40 cellular contexts compared by ENCODE assay signal in the genomic region with DNA sequence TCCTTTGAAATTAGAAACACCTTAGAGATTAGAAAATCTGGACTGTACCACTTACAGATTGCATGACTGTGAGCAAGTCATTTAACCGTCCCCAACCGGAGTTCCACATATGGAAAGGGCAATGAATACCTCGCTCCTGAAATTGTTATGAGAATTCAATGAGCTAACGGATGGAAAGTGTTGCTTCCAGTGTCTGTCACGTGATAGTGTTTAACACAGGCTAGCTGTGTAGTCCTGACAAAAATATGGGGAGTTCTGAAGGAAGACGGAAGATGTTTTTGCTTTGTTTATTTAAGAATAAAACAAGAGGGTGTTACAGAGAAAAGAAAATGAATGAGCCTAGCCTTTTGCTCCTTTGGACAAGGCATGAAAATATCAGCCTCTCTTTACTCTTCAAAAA.
"Had no signal": no experiment of that assay in that cellular context is flagged by ENCODE, and none has a peak within 500 bp of the region (broad histone marks: within the 10 kb centered on the region; RNA-seq: fewer than 3 reads in every experiment).

No MANE protein-coding gene starts in this region.

- H3K4me3 ChIP-seq: adrenal gland, ascending aorta, body of pancreas, breast epithelium, cardiac muscle cell had no signal

- H3K9me3 ChIP-seq: adrenal gland, body of pancreas, breast epithelium had no signal

- ATAC-seq: activated naive CD4-positive, alpha-beta T cell treated with anti-CD3 and anti-CD28 coated beads, Interleukin-2, amount 50 U/mL, for 72 hours; activated naive CD8-positive, alpha-beta T cell treated with anti-CD3 and anti-CD28 coated beads, Interleukin-2, amount 50 U/mL, for 24 hours; activated T-cell treated with anti-CD3 and anti-CD28 coated beads, Interleukin-2, amount 50 U/mL, for 4 hours; activated T-cell treated with anti-CD3 and anti-CD28 coated beads, Interleukin-2, amount 50 U/mL, for 72 hours; activated T-helper 17 cell treated with anti-CD3 and anti-CD28 coated beads, Interleukin-2, amount 50 U/mL, for 72 hours; body of pancreas had no signal

- H3K4me3 Mint-ChIP-seq: activated naive CD4-positive, alpha-beta T cell treated with anti-CD3 and anti-CD28 coated beads for 36 hours; activated naive CD4-positive, alpha-beta T cell treated with anti-CD3 and anti-CD28 coated beads, Interleukin-2, amount 10 ng/mL, durations not matched to agents 7 days and 5 days; activated naive CD4-positive, alpha-beta T cell treated with anti-CD3 and anti-CD28 coated beads, Interleukin-2, amount 50 U/mL, for 24 hours; activated naive CD8-positive, alpha-beta T cell; activated naive CD8-positive, alpha-beta T cell treated with anti-CD3 and anti-CD28 coated beads for 36 hours; activated naive CD8-positive, alpha-beta T cell treated with anti-CD3 and anti-CD28 coated beads, Interleukin-2, amount 10 ng/mL, durations not matched to agents 7 days and 5 days; activated naive CD8-positive, alpha-beta T cell treated with anti-CD3 and anti-CD28 coated beads, Interleukin-2, amount 50 U/mL, for 24 hours; activated T-cell treated with anti-CD3 and anti-CD28 coated beads, Interleukin-2, amount 50 U/mL, for 24 hours; activated T-cell treated with anti-CD3 and anti-CD28 coated beads, Interleukin-2, amount 50 U/mL, for 4 hours; activated T-cell treated with anti-CD3 and anti-CD28 coated beads, Interleukin-2, amount 50 U/mL, for 72 hours; activated T-helper 1 cell treated with anti-CD3 and anti-CD28 coated beads, Interleukin-12 subunit alpha, Interleukin-12 subunit beta, Interleukin-2, Interleukin-4 antibody, amounts not matched to agents 30 ng/mL and 10 ng/mL and 1 ng/mL, durations not matched to agents 14 hours and 24 hours and 36 hours; activated T-helper 17 cell treated with anti-CD3 and anti-CD28 coated beads, Interleukin-2, amount 50 U/mL, for 72 hours; brain; central memory CD8-positive, alpha-beta T cell had no signal

- H3K27me3 Mint-ChIP-seq: activated naive CD4-positive, alpha-beta T cell treated with anti-CD3 and anti-CD28 coated beads, Interleukin-2, amount 10 ng/mL, durations not matched to agents 7 days and 5 days; activated naive CD4-positive, alpha-beta T cell treated with anti-CD3 and anti-CD28 coated beads, Interleukin-2, amount 50 U/mL, for 24 hours; activated naive CD8-positive, alpha-beta T cell treated with anti-CD3 and anti-CD28 coated beads for 36 hours; activated naive CD8-positive, alpha-beta T cell treated with anti-CD3 and anti-CD28 coated beads, Interleukin-2, amount 10 ng/mL, durations not matched to agents 7 days and 5 days; activated naive CD8-positive, alpha-beta T cell treated with anti-CD3 and anti-CD28 coated beads, Interleukin-2, amount 50 U/mL, for 24 hours; activated T-cell treated with anti-CD3 and anti-CD28 coated beads, Interleukin-2, amount 50 U/mL, for 24 hours; brain; central memory CD8-positive, alpha-beta T cell had no signal

- H3K4me1 ChIP-seq: adrenal gland, body of pancreas, breast epithelium had no signal

- DNase-seq: activated effector memory CD4-positive, alpha-beta T cell treated with anti-CD3 and anti-CD28 coated beads, Interleukin-2, amount 50 U/mL, for 16 hours; activated effector memory CD4-positive, alpha-beta T cell treated with Interleukin-2 at 50 U/mL for 16 hours; activated gamma-delta T cell; activated gamma-delta T cell treated with Interleukin-2 at 50 U/mL for 16 hours; activated naive CD4-positive, alpha-beta T cell; activated naive CD4-positive, alpha-beta T cell treated with anti-CD3 and anti-CD28 coated beads for 36 hours; activated naive CD4-positive, alpha-beta T cell treated with anti-CD3 and anti-CD28 coated beads, Interleukin-2, amount 10 ng/mL, durations not matched to agents 7 days and 5 days; activated naive CD4-positive, alpha-beta T cell treated with anti-CD3 and anti-CD28 coated beads, Interleukin-2, amount 50 U/mL, for 16 hours; activated naive CD4-positive, alpha-beta T cell treated with Interleukin-2 at 50 U/mL for 16 hours; activated naive CD8-positive, alpha-beta T cell treated with anti-CD3 and anti-CD28 coated beads for 36 hours; activated naive CD8-positive, alpha-beta T cell treated with anti-CD3 and anti-CD28 coated beads, Interleukin-2, amount 10 ng/mL, durations not matched to agents 7 days and 5 days; activated naive CD8-positive, alpha-beta T cell treated with anti-CD3 and anti-CD28 coated beads, Interleukin-2, amount 50 U/mL, for 24 hours; activated T-cell treated with anti-CD3 and anti-CD28 coated beads, Interleukin-2, amount 50 U/mL, for 1 hour; activated T-cell treated with anti-CD3 and anti-CD28 coated beads, Interleukin-2, amount 50 U/mL, for 24 hours; activated T-cell treated with anti-CD3 and anti-CD28 coated beads, Interleukin-2, amount 50 U/mL, for 4 hours; activated T-cell treated with anti-CD3 and anti-CD28 coated beads, Interleukin-2, amount 50 U/mL, for 48 hours; activated T-cell treated with anti-CD3 and anti-CD28 coated beads, Interleukin-2, amount 50 U/mL, for 72 hours; adrenal gland; amniotic stem cell; amygdala; anterior cingulate cortex; aorta; body of pancreas; brain microvascular endothelial cell; caudate nucleus; central memory CD4-positive, alpha-beta T cell; cerebellar nuclear complex had no signal

- H3K4me1 Mint-ChIP-seq: activated naive CD4-positive, alpha-beta T cell treated with anti-CD3 and anti-CD28 coated beads, Interleukin-2, amount 10 ng/mL, durations not matched to agents 7 days and 5 days; activated naive CD4-positive, alpha-beta T cell treated with anti-CD3 and anti-CD28 coated beads, Interleukin-2, amount 50 U/mL, for 24 hours; activated naive CD8-positive, alpha-beta T cell treated with anti-CD3 and anti-CD28 coated beads for 36 hours; activated naive CD8-positive, alpha-beta T cell treated with anti-CD3 and anti-CD28 coated beads, Interleukin-2, amount 10 ng/mL, durations not matched to agents 7 days and 5 days; activated naive CD8-positive, alpha-beta T cell treated with anti-CD3 and anti-CD28 coated beads, Interleukin-2, amount 50 U/mL, for 24 hours; activated T-helper 17 cell treated with anti-CD3 and anti-CD28 coated beads, Interleukin-2, amount 50 U/mL, for 72 hours; central memory CD8-positive, alpha-beta T cell had no signal

- H3K27ac Mint-ChIP-seq: activated naive CD4-positive, alpha-beta T cell treated with anti-CD3 and anti-CD28 coated beads for 36 hours; activated naive CD4-positive, alpha-beta T cell treated with anti-CD3 and anti-CD28 coated beads, Interleukin-2, amount 10 ng/mL, durations not matched to agents 7 days and 5 days; activated naive CD4-positive, alpha-beta T cell treated with anti-CD3 and anti-CD28 coated beads, Interleukin-2, amount 50 U/mL, for 24 hours; activated naive CD4-positive, alpha-beta T cell treated with anti-CD3 and anti-CD28 coated beads, Interleukin-2, amount 50 U/mL, for 72 hours; activated naive CD8-positive, alpha-beta T cell; activated naive CD8-positive, alpha-beta T cell treated with anti-CD3 and anti-CD28 coated beads for 36 hours; activated naive CD8-positive, alpha-beta T cell treated with anti-CD3 and anti-CD28 coated beads, Interleukin-2, amount 10 ng/mL, durations not matched to agents 7 days and 5 days; activated naive CD8-positive, alpha-beta T cell treated with anti-CD3 and anti-CD28 coated beads, Interleukin-2, amount 50 U/mL, for 24 hours; activated T-cell treated with anti-CD3 and anti-CD28 coated beads, Interleukin-2, amount 50 U/mL, for 24 hours; activated T-cell treated with anti-CD3 and anti-CD28 coated beads, Interleukin-2, amount 50 U/mL, for 72 hours; activated T-helper 1 cell treated with anti-CD3 and anti-CD28 coated beads, Interleukin-12 subunit alpha, Interleukin-12 subunit beta, Interleukin-2, Interleukin-4 antibody, amounts not matched to agents 30 ng/mL and 10 ng/mL and 1 ng/mL, durations not matched to agents 14 hours and 24 hours and 36 hours; activated T-helper 17 cell treated with anti-CD3 and anti-CD28 coated beads, Interleukin-2, amount 50 U/mL, for 72 hours; activated T-helper 2 cell treated with anti-CD3 and anti-CD28 coated beads, Interferon-gamma antibody, Interleukin-2, Interleukin-4, amounts not matched to agents 10 μg/mL and 5 μg/mL and 100 μg/mL, durations not matched to agents 14 hours and 24 hours and 36 hours; brain had no signal

- H3K36me3 Mint-ChIP-seq: activated naive CD4-positive, alpha-beta T cell treated with anti-CD3 and anti-CD28 coated beads, Interleukin-2, amount 10 ng/mL, durations not matched to agents 7 days and 5 days; activated naive CD4-positive, alpha-beta T cell treated with anti-CD3 and anti-CD28 coated beads, Interleukin-2, amount 50 U/mL, for 24 hours; activated naive CD4-positive, alpha-beta T cell treated with anti-CD3 and anti-CD28 coated beads, Interleukin-2, amount 50 U/mL, for 72 hours; activated naive CD8-positive, alpha-beta T cell; activated naive CD8-positive, alpha-beta T cell treated with anti-CD3 and anti-CD28 coated beads for 36 hours; activated naive CD8-positive, alpha-beta T cell treated with anti-CD3 and anti-CD28 coated beads, Interleukin-2, amount 10 ng/mL, durations not matched to agents 7 days and 5 days; brain had no signal

- H3K27ac ChIP-seq: adrenal gland, ascending aorta, body of pancreas, brain microvascular endothelial cell, breast epithelium, cardiac muscle cell had no signal

- H3K36me3 ChIP-seq: adrenal gland, ascending aorta, brain microvascular endothelial cell, breast epithelium, cardiac muscle cell had no signal

- FAIRE-seq: astrocyte, bronchial epithelial cell had no signal

- H3K9me3 Mint-ChIP-seq: activated naive CD4-positive, alpha-beta T cell treated with anti-CD3 and anti-CD28 coated beads for 36 hours; activated naive CD4-positive, alpha-beta T cell treated with anti-CD3 and anti-CD28 coated beads, Interleukin-2, amount 10 ng/mL, durations not matched to agents 7 days and 5 days; activated naive CD4-positive, alpha-beta T cell treated with anti-CD3 and anti-CD28 coated beads, Interleukin-2, amount 50 U/mL, for 24 hours; activated naive CD8-positive, alpha-beta T cell treated with anti-CD3 and anti-CD28 coated beads for 36 hours; activated naive CD8-positive, alpha-beta T cell treated with anti-CD3 and anti-CD28 coated beads, Interleukin-2, amount 10 ng/mL, durations not matched to agents 7 days and 5 days; activated T-cell treated with anti-CD3 and anti-CD28 coated beads, Interleukin-2, amount 50 U/mL, for 24 hours; activated T-cell treated with anti-CD3 and anti-CD28 coated beads, Interleukin-2, amount 50 U/mL, for 4 hours; activated T-helper 1 cell treated with anti-CD3 and anti-CD28 coated beads, Interleukin-12 subunit alpha, Interleukin-12 subunit beta, Interleukin-2, Interleukin-4 antibody, amounts not matched to agents 30 ng/mL and 10 ng/mL and 1 ng/mL, durations not matched to agents 14 hours and 24 hours and 36 hours; central memory CD8-positive, alpha-beta T cell had no signal

- H3K27me3 ChIP-seq: adrenal gland, ascending aorta, body of pancreas, brain microvascular endothelial cell, breast epithelium, cardiac muscle cell had no signal
